Comparison of ENCODE assay signal across 1 cellular context in the genomic region with DNA sequence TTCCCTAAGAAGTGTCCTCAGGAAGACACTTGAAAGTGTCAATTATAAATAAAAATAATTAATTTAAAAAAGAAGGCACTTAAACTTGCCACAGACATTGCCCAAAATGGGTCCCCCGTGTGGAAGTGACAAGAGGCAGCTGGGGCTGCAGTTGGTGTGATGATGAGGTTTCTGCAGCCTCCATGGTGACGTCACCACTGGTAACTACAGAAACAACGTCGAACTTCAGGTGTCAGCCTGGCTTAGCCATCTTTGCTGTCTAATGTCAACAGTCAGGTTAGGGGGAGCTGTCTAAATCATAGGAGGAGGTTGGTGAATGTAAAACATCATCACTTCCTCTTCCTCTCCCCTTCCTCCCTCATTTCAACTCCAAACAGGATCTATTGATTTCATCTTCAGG.
TF ChIP-seq lines count a peak whose summit lies in the region.

No MANE protein-coding gene starts in this region.

TF ChIP-seq in HCT116, 20 proteins besides CTCF, POLR2A, EP300 and RAD21 (continued from another document):
- TF ChIP-seq, protein P1, sequence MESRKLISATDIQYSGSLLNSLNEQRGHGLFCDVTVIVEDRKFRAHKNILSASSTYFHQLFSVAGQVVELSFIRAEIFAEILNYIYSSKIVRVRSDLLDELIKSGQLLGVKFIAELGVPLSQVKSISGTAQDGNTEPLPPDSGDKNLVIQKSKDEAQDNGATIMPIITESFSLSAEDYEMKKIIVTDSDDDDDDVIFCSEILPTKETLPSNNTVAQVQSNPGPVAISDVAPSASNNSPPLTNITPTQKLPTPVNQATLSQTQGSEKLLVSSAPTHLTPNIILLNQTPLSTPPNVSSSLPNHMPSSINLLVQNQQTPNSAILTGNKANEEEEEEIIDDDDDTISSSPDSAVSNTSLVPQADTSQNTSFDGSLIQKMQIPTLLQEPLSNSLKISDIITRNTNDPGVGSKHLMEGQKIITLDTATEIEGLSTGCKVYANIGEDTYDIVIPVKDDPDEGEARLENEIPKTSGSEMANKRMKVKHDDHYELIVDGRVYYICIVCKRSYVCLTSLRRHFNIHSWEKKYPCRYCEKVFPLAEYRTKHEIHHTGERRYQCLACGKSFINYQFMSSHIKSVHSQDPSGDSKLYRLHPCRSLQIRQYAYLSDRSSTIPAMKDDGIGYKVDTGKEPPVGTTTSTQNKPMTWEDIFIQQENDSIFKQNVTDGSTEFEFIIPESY (IDR thresholded peaks at IDR 0.05; ENCODE audit: extremely low read depth, insufficient replicate concordance, low read length): no peak
- TF ChIP-seq JUND (IDR thresholded peaks at IDR 0.05) (no peak), EZH2phosphoT487 (IDR thresholded peaks at IDR 0.05; ENCODE audit: borderline replicate concordance) (no peak), ZNF274 (IDR thresholded peaks at IDR 0.05; ENCODE audit: low read depth, low read length) (no peak), SRF (IDR thresholded peaks at IDR 0.05; ENCODE audit: low read depth) (no peak)
